35 cellular contexts compared by ENCODE assay signal in the genomic region with DNA sequence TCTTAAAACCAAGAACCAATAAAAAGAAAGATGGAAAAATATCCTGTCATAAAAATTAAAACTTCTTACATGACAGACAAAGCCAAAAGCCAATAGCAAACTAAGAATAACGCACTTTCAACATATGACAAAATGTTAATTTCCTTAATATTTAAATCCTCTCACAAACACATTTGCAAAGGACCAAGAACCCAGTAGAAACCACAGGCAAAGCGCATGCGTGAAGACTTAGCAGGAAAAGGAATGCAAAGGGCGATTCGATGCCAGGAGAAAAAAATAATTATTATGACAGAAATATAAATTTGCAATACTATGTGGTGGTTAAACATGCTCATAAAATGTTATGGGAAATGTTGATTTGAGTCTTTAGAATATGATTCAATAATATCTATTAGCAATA. TPM values are rescaled to one million over a fixed set of nuclear protein-coding genes. Genes with fewer than 3 reads are reported as not detected.
DNase-seq lines count a peak whose midpoint lies in the region; ATAC-seq, FAIRE-seq and TF ChIP-seq lines count a peak whose summit lies in the region.
"Had no signal": no experiment of that assay in that cellular context is flagged by ENCODE, and none has a peak within 500 bp of the region (broad histone marks: within the 10 kb centered on the region; RNA-seq: fewer than 3 reads in every experiment).

No MANE protein-coding gene starts in this region.

- H3K27ac Mint-ChIP-seq in activated T-helper 2 cell treated with anti-CD3 and anti-CD28 coated beads, Interferon-gamma antibody, Interleukin-2, Interleukin-4, amounts not matched to agents 10 μg/mL and 5 μg/mL and 100 μg/mL, durations not matched to agents 14 hours and 24 hours and 36 hours: no peak overlapping the region
- H3K27ac Mint-ChIP-seq: B cell; CD14-positive monocyte; CD4-positive, alpha-beta memory T cell; CD4-positive, alpha-beta T cell; CD4-positive, CD25-positive, alpha-beta regulatory T cell; CD8-positive, alpha-beta memory T cell; CD8-positive, alpha-beta T cell had no signal

- H3K4me3 ChIP-seq in BLaER1 (no peak overlapping the region), K562 (no peak overlapping the region), osteoblast (ENCODE audit: insufficient read depth, low read length) (no peak overlapping the region), foreskin fibroblast (ENCODE audit: low read depth in 1 of 2, low read length in 2 of 2) (no peak overlapping the region), neuronal stem cell (ENCODE audit: low read length in 2 of 2) (no peak overlapping the region)
- H3K4me3 ChIP-seq in BLaER1 treated with 17β-estradiol and CSF1 and Interleukin-3, amounts not matched to agents 10 nM and 100 nM: no peak overlapping the region
- H3K4me3 ChIP-seq: A549 had no signal

- 5% methylated on average over 5 of the region's 5 CpGs for WGBS in K562 (ENCODE audit: insufficient coverage, low coverage, missing lambda C conversion rate)
- WGBS in neuronal stem cell (ENCODE audit: extremely low coverage in 2 of 2, insufficient read length in 2 of 2, insufficient replicate concordance in 1 of 2), 2 donors: no CpG with 5 or more reads among the region's 5 CpGs

- H4K91ac ChIP-seq in neuronal stem cell (ENCODE audit: low read depth, low read length, poor library complexity): no peak overlapping the region

- no peak for DNase-seq in K562 (ENCODE audit: extremely low read depth in 1 of 4, low spot score in 3 of 4)
- DNase-seq in osteoblast (ENCODE audit: insufficient read length, low spot score, missing footprints): peak; percentile 55
- no peak for DNase-seq in foreskin fibroblast
- DNase-seq in NCI-H1436 treated with DMSO at 0.1 percent for 48 hours (lab: John Stamatoyannopoulos, UW): no peak
- no peak for DNase-seq in neuronal stem cell (ENCODE audit: low spot score)
- no peak for DNase-seq in activated T-helper 2 cell treated with anti-CD3 and anti-CD28 coated beads, Interferon-gamma antibody, Interleukin-2, Interleukin-4, amounts not matched to agents 10 μg/mL and 5 μg/mL and 100 μg/mL, durations not matched to agents 14 hours and 24 hours and 36 hours (ENCODE audit: low spot score)
- DNase-seq: 8988T; ACHN; AML-193; BE2C; C1 segment of cervical spinal cord; Calu3; CD4-positive, alpha-beta memory T cell; CD4-positive, alpha-beta T cell; CD4-positive, CD25-positive, alpha-beta regulatory T cell; COR-L47; DMS 273 treated with DMSO at 0.1 percent for 48 hours; DMS153; DMS53; DMS79; DMS79 treated with DMSO at 0.1 percent for 48 hours; DND-41; EL had no signal

- no peak overlapping the region for H3K4me3 Mint-ChIP-seq in activated T-helper 2 cell treated with anti-CD3 and anti-CD28 coated beads, Interferon-gamma antibody, Interleukin-2, Interleukin-4, amounts not matched to agents 10 μg/mL and 5 μg/mL and 100 μg/mL, durations not matched to agents 14 hours and 24 hours and 36 hours (ENCODE audit: low read depth)
- H3K4me3 Mint-ChIP-seq: B cell; CD14-positive monocyte; CD4-positive, alpha-beta memory T cell; CD4-positive, alpha-beta T cell; CD4-positive, CD25-positive, alpha-beta regulatory T cell; CD8-positive, alpha-beta memory T cell; CD8-positive, alpha-beta T cell had no signal

- no peak for TF ChIP-seq POLR2A in K562 (conservative IDR thresholded peaks at IDR 0.05)

- H3K27ac ChIP-seq in BLaER1 (no peak overlapping the region), K562 (ENCODE audit: extremely low read depth, low read depth, low read length) (no peak overlapping the region), osteoblast (ENCODE audit: low read depth, low read length) (no peak overlapping the region), neuronal stem cell (replicated peaks; ENCODE audit: low read length) (no peak overlapping the region)
- H3K27ac ChIP-seq in BLaER1 treated with 17β-estradiol and CSF1 and Interleukin-3, amounts not matched to agents 10 nM and 100 nM: no peak overlapping the region
- H3K27ac ChIP-seq: 22Rv1, A549, C4-2B had no signal

- H3K18ac ChIP-seq in neuronal stem cell (ENCODE audit: low read length): no peak overlapping the region

- no peak overlapping the region for H3K9ac ChIP-seq in BLaER1
- no peak overlapping the region for H3K9ac ChIP-seq in BLaER1 treated with 17β-estradiol and CSF1 and Interleukin-3, amounts not matched to agents 10 nM and 100 nM
- H3K9ac ChIP-seq in K562 (ENCODE audit: insufficient read depth in 1 of 2, low read depth in 2 of 2, low read length in 2 of 2): no peak overlapping the region
- no peak overlapping the region for H3K9ac ChIP-seq in neuronal stem cell (ENCODE audit: low read depth, low read length, poor library complexity)

- no peak for FAIRE-seq in K562 (lab: Jason Lieb, UNC)
- FAIRE-seq: A204.1, A549, D721Med had no signal

- H2AFZ ChIP-seq in K562 (ENCODE audit: low read depth, low read length): no peak overlapping the region
- no peak overlapping the region for H2AFZ ChIP-seq in osteoblast (ENCODE audit: low read length)
- no peak overlapping the region for H2AFZ ChIP-seq in neuronal stem cell (ENCODE audit: low read length)

- CTCF ChIA-PET in K562 (lab: Yijun Ruan, JAX; ENCODE audit: low intra/inter-chr PET ratio): no interaction called here

- H3K4ac ChIP-seq in neuronal stem cell (ENCODE audit: low read length): no peak overlapping the region

- H3K9me3 ChIP-seq in BLaER1 (0 out of 2 replicates have a peak, but pooled peaks cover 4% of the 10 kb centered on the region), K562 (replicated peaks; ENCODE audit: control insufficient read depth, insufficient read depth, low read depth, low read length) (no peaks in the 10 kb centered on the region), osteoblast (ENCODE audit: low read depth, low read length) (no peaks in the 10 kb centered on the region), neuronal stem cell (replicated peaks in 1 of 2; ENCODE audit: control insufficient read depth in 2 of 2, insufficient read depth in 1 of 2, low read depth in 1 of 2, low read length in 2 of 2) (no peaks in the 10 kb centered on the region)
- peaks cover 6 to 10% (median 7%) of the 10 kb centered on the region in 11 experiments; a peak in 16 of 22 replicates for H3K9me3 ChIP-seq in BLaER1 treated with 17β-estradiol and CSF1 and Interleukin-3, amounts not matched to agents 10 nM and 100 nM (replicated peaks in 1 of 11)
- H3K9me3 ChIP-seq: BE2C, Caco-2 had no signal

- no TSS peak for BruUV-seq in K562 (replicated peaks; lab: Mats Ljungman, UMichigan)

- intact Hi-C loops in K562 (cut with micrococcal nuclease): no loop called here
- intact Hi-C loops in activated T-helper 2 cell treated with anti-CD3 and anti-CD28 coated beads, Interferon-gamma antibody, Interleukin-2, Interleukin-4, amounts not matched to agents 10 μg/mL and 5 μg/mL and 100 μg/mL, durations not matched to agents 14 hours and 24 hours and 36 hours (cut with micrococcal nuclease): no loop called here

- in situ Hi-C loops in K562 (cut with MboI): no loop called here

- peak overlapping the region; percentile 93 for H3K4me2 ChIP-seq in BLaER1
- H3K4me2 ChIP-seq in BLaER1 treated with 17β-estradiol and CSF1 and Interleukin-3, amounts not matched to agents 10 nM and 100 nM: peak overlapping the region in 9 of 11 experiments; percentile 58 to 94 (median 85); a peak in 17 of 22 replicates
- H3K4me2 ChIP-seq in K562 (ENCODE audit: insufficient read depth, low read length): no peak overlapping the region
- H3K4me2 ChIP-seq in osteoblast (ENCODE audit: insufficient read depth, low read length): no peak overlapping the region
- H3K4me2 ChIP-seq in neuronal stem cell (ENCODE audit: insufficient read depth, low read length, poor library complexity, severe bottlenecking): no peak overlapping the region
- H3K4me2 ChIP-seq: A549 had no signal

- H2BK5ac ChIP-seq in neuronal stem cell (ENCODE audit: low read length): no peak overlapping the region

- no peaks in the 10 kb centered on the region for H3K4me1 Mint-ChIP-seq in activated T-helper 2 cell treated with anti-CD3 and anti-CD28 coated beads, Interferon-gamma antibody, Interleukin-2, Interleukin-4, amounts not matched to agents 10 μg/mL and 5 μg/mL and 100 μg/mL, durations not matched to agents 14 hours and 24 hours and 36 hours (ENCODE audit: low read depth)
- H3K4me1 Mint-ChIP-seq: CD4-positive, alpha-beta memory T cell; CD4-positive, CD25-positive, alpha-beta regulatory T cell; CD8-positive, alpha-beta memory T cell had no signal

- no peak overlapping the region for H2BK15ac ChIP-seq in neuronal stem cell (ENCODE audit: low read length)

- H3K27me3 ChIP-seq in BLaER1 (no peaks in the 10 kb centered on the region), K562 (ENCODE audit: control insufficient read depth in 2 of 2, insufficient read depth in 2 of 2, low read length in 2 of 2) (peaks cover 7 to 60% of the 10 kb centered on the region in 2 experiments; a peak in 4 of 5 replicates), osteoblast (ENCODE audit: insufficient read depth, low read length) (no peaks in the 10 kb centered on the region), neuronal stem cell (ENCODE audit: control insufficient read depth in 3 of 3, insufficient read depth in 3 of 3, low read depth in 1 of 3, low read length in 3 of 3) (peaks cover 0 to 9% (median 0%) of the 10 kb centered on the region in 3 experiments)
- peaks cover 0 to 31% (median 0%) of the 10 kb centered on the region in 11 experiments; a peak in 4 of 22 replicates for H3K27me3 ChIP-seq in BLaER1 treated with 17β-estradiol and CSF1 and Interleukin-3, amounts not matched to agents 10 nM and 100 nM
- H3K27me3 ChIP-seq: BE2C had no signal

- TF ChIP-seq CTCF in K562 (IDR thresholded peaks at IDR 0.05 in 2 of 3, conservative IDR thresholded peaks at IDR 0.05 in 1 of 3; ENCODE audit: insufficient read depth in 2 of 3, low read depth in 1 of 3, low read length in 3 of 3) (no peak), osteoblast (IDR thresholded peaks at IDR 0.05; ENCODE audit: extremely low read depth, low read depth, low read length) (no peak), foreskin fibroblast (IDR thresholded peaks at IDR 0.05; ENCODE audit: low read depth, low read length) (no peak)

- H3K36me3 ChIP-seq in BLaER1 (no peaks in the 10 kb centered on the region), K562 (ENCODE audit: control insufficient read depth, insufficient read depth, low read length) (no peaks in the 10 kb centered on the region), osteoblast (ENCODE audit: insufficient read depth, low read length) (no peaks in the 10 kb centered on the region), neuronal stem cell (replicated peaks in 1 of 2; ENCODE audit: control insufficient read depth in 2 of 2, insufficient read depth in 2 of 2, low read length in 2 of 2) (no peaks in the 10 kb centered on the region)
- no peaks in the 10 kb centered on the region for H3K36me3 ChIP-seq in BLaER1 treated with 17β-estradiol and CSF1 and Interleukin-3, amounts not matched to agents 10 nM and 100 nM
- H3K36me3 ChIP-seq: BE2C had no signal

- H3K27me3 Mint-ChIP-seq in activated T-helper 2 cell treated with anti-CD3 and anti-CD28 coated beads, Interferon-gamma antibody, Interleukin-2, Interleukin-4, amounts not matched to agents 10 μg/mL and 5 μg/mL and 100 μg/mL, durations not matched to agents 14 hours and 24 hours and 36 hours (ENCODE audit: low read depth): no peaks in the 10 kb centered on the region
- H3K27me3 Mint-ChIP-seq: CD4-positive, CD25-positive, alpha-beta regulatory T cell had no signal

- no peaks in the 10 kb centered on the region for H3K36me3 Mint-ChIP-seq in activated T-helper 2 cell treated with anti-CD3 and anti-CD28 coated beads, Interferon-gamma antibody, Interleukin-2, Interleukin-4, amounts not matched to agents 10 μg/mL and 5 μg/mL and 100 μg/mL, durations not matched to agents 14 hours and 24 hours and 36 hours (ENCODE audit: low read depth)
- H3K36me3 Mint-ChIP-seq: CD14-positive monocyte; CD4-positive, alpha-beta memory T cell; CD4-positive, CD25-positive, alpha-beta regulatory T cell; CD8-positive, alpha-beta memory T cell; CD8-positive, alpha-beta T cell had no signal

- no peak overlapping the region for H3K14ac ChIP-seq in neuronal stem cell (ENCODE audit: low read length)

- H2AK5ac ChIP-seq in neuronal stem cell (ENCODE audit: low read depth, low read length): no peak overlapping the region

- H3K9me1 ChIP-seq in K562 (ENCODE audit: control insufficient read depth, insufficient read depth, low read length): no peaks in the 10 kb centered on the region

- H4K8ac ChIP-seq in neuronal stem cell (ENCODE audit: low read depth, low read length): no peak overlapping the region

- no peak overlapping the region for H2BK120ac ChIP-seq in neuronal stem cell (ENCODE audit: low read depth, low read length)

- H4K20me1 ChIP-seq in BLaER1: no peaks in the 10 kb centered on the region
- peaks cover 0 to 5% (median 0%) of the 10 kb centered on the region in 11 experiments; a peak in 2 of 22 replicates for H4K20me1 ChIP-seq in BLaER1 treated with 17β-estradiol and CSF1 and Interleukin-3, amounts not matched to agents 10 nM and 100 nM
- H4K20me1 ChIP-seq in K562 (replicated peaks; ENCODE audit: control insufficient read depth, insufficient read depth, low read length): no peaks in the 10 kb centered on the region; the same call in none of the 2 replicates
- no peaks in the 10 kb centered on the region for H4K20me1 ChIP-seq in osteoblast (ENCODE audit: insufficient read depth, low read length)

- no peak overlapping the region for H2BK12ac ChIP-seq in neuronal stem cell (ENCODE audit: low read length)

- TF ChIP-seq RAD21 in K562 (CRISPR knock-in tag; conservative IDR thresholded peaks at IDR 0.05 in 1 of 2, IDR thresholded peaks at IDR 0.05 in 1 of 2): no peak

- POLR2A ChIA-PET in K562 (lab: Yijun Ruan, JAX): no interaction called here

- no peaks in the 10 kb centered on the region for H3K79me1 ChIP-seq in neuronal stem cell (ENCODE audit: low read depth, low read length)

- no peaks in the 10 kb centered on the region for H3K9me3 Mint-ChIP-seq in activated T-helper 2 cell treated with anti-CD3 and anti-CD28 coated beads, Interferon-gamma antibody, Interleukin-2, Interleukin-4, amounts not matched to agents 10 μg/mL and 5 μg/mL and 100 μg/mL, durations not matched to agents 14 hours and 24 hours and 36 hours
- H3K9me3 Mint-ChIP-seq: CD4-positive, alpha-beta T cell; CD8-positive, alpha-beta T cell had no signal

- no peak for TF ChIP-seq EP300 in K562 (IDR thresholded peaks at IDR 0.05; ENCODE audit: low read length)

- no peak for ATAC-seq in K562
- ATAC-seq: A549; CD8-positive, alpha-beta T cell had no signal

- H3K4me1 ChIP-seq in BLaER1 (peaks cover 73% of the 10 kb centered on the region), K562 (replicated peaks in 1 of 2; ENCODE audit: control insufficient read depth in 2 of 2, insufficient read depth in 2 of 2, low read length in 2 of 2) (no peaks in the 10 kb centered on the region), osteoblast (ENCODE audit: insufficient read depth, low read length) (no peaks in the 10 kb centered on the region), neuronal stem cell (ENCODE audit: control insufficient read depth in 2 of 2, insufficient read depth in 1 of 2, low read depth in 1 of 2, low read length in 2 of 2) (no peaks in the 10 kb centered on the region)
- H3K4me1 ChIP-seq in BLaER1 treated with 17β-estradiol and CSF1 and Interleukin-3, amounts not matched to agents 10 nM and 100 nM: peaks cover 35 to 76% (median 71%) of the 10 kb centered on the region in 10 experiments
- H3K4me1 ChIP-seq: A549, BE2C, Caco-2 had no signal

- H3K79me2 ChIP-seq in K562 (ENCODE audit: control insufficient read depth, insufficient read depth, low read length): no peaks in the 10 kb centered on the region
- H3K79me2 ChIP-seq in osteoblast (ENCODE audit: insufficient read depth, low read length): no peaks in the 10 kb centered on the region

- no peak overlapping the region for H3K23ac ChIP-seq in neuronal stem cell (ENCODE audit: low read depth, low read length, poor library complexity)

RNA-seq across cellular contexts. Expression of a gene that starts 39.9 kb away (rescaled TPM):
- total RNA-seq in K562 (2011; cell fraction: chromatin; rRNA removed; ENCODE audit: low replicate concordance): not detected in 2 replicates
- not detected in 2 replicates for total RNA-seq in K562 (2011; cell fraction: nucleolus; rRNA removed)
- total RNA-seq in K562 (2011; cell fraction: nucleoplasm; rRNA removed): not detected in 2 replicates
- total RNA-seq in K562 (2014; rRNA removed): not detected in 2 replicates
- not detected in 2 replicates for total RNA-seq in K562 (2014; rRNA removed; fragmentation: Illumina TruSeq; extraction: Trizol)
- total RNA-seq in K562 (2015; rRNA removed; fragmentation: Illumina TruSeq; extraction: Trizol): not detected in 2 replicates
- total RNA-seq in K562 (2021): not detected in 2 replicates
- not detected in 2 replicates for polyA plus RNA-seq in K562 (2011; rRNA removed)
- not detected in 2 replicates for polyA plus RNA-seq in K562 (2011; cell fraction: cytosol; rRNA removed)
- not detected in 2 replicates for polyA plus RNA-seq in K562 (2011; cell fraction: nucleus; rRNA removed)
- not detected in 2 replicates for polyA plus RNA-seq in K562 (2012)
- polyA plus RNA-seq in K562 (2014; fragmentation: Illumina TruSeq; extraction: Trizol): not detected in 2 replicates
- polyA plus RNA-seq in K562 (2014; fragmentation: Nextera tagmentation; extraction: Ambion mirVana): not detected
- not detected in 2 replicates for polyA plus RNA-seq in K562 (2014; rRNA removed)
- polyA minus RNA-seq in K562 (2011; rRNA and poly(A)+ RNA removed): not detected in 2 replicates
- not detected in 2 replicates for polyA minus RNA-seq in K562 (2011; cell fraction: cytosol; rRNA and poly(A)+ RNA removed)
- not detected in 2 replicates for polyA minus RNA-seq in K562 (2011; cell fraction: nucleus; rRNA and poly(A)+ RNA removed)
- under 0.01 and 0.29 TPM in 2 replicates for total RNA-seq in osteoblast
- 5.8 TPM for polyA plus RNA-seq in neuronal stem cell (2013, experiment 1 of 2)
- polyA plus RNA-seq in neuronal stem cell (2013, experiment 2 of 2): 5.8 TPM
- total RNA-seq in activated T-helper 2 cell treated with anti-CD3 and anti-CD28 coated beads, Interferon-gamma antibody, Interleukin-2, Interleukin-4, amounts not matched to agents 10 μg/mL and 5 μg/mL and 100 μg/mL, durations not matched to agents 14 hours and 24 hours and 36 hours: 0.28 and 0.37 TPM in 2 replicates
- total RNA-seq: B cell; Caco-2; CD4-positive, alpha-beta memory T cell; CD4-positive, alpha-beta T cell; CD4-positive, CD25-positive, alpha-beta regulatory T cell; CD8-positive, alpha-beta memory T cell; CD8-positive, alpha-beta T cell had no signal
- polyA plus RNA-seq: CD4-positive, alpha-beta memory T cell; CD4-positive, CD25-positive, alpha-beta regulatory T cell; CD8-positive, alpha-beta memory T cell had no signal

Comparison
In these comparisons a context has a peak if more than half of its experiments do, and no peak if none do; other contexts are left out.
1. H3K4me2 ChIP-seq: peak in BLaER1 (single experiment) and BLaER1 treated with 17β-estradiol and CSF1 and Interleukin-3, amounts not matched to agents 10 nM and 100 nM (9 of 11); none in K562 (single experiment), osteoblast (single experiment) and neuronal stem cell (single experiment).